ENCODE assay signal across 9 cellular contexts in genomic region chr19:6279620-6279930, GRCh38. TPM values are rescaled to one million over a fixed set of nuclear protein-coding genes. Genes with fewer than 3 reads are reported as not detected.
A peak's percentile ranks its signal among the peaks of the same experiment; 100 is the strongest.
DNase-seq lines count a peak whose midpoint lies in the region; ATAC-seq and TF ChIP-seq lines count a peak whose summit lies in the region.
"Had no signal": no experiment of that assay in that cellular context is flagged by ENCODE, and none has a peak within 500 bp of the region (broad histone marks: within the 10 kb centered on the region; RNA-seq: fewer than 3 reads in every experiment).

No MANE protein-coding gene starts in this region.

- CTCF ChIA-PET in activated CD4-positive, alpha-beta T cell treated with anti-CD3 and anti-CD28 coated beads for 36 hours (lab: Charles Lee) = interaction anchor here (0.9 to 1.2 kb wide), 2 partner anchors 82 to 146 kb away, joined by 3 read pairs; partner anchors contain the start of gene CLPP

- H3K27ac ChIP-seq in HL-60 (replicated peaks) (peak overlapping the region; percentile 82), dorsolateral prefrontal cortex (peak overlapping the region in 39 of 59 donors; percentile 32 to 87 (median 75))

- intact Hi-C loops in activated CD4-positive, alpha-beta T cell treated with anti-CD3 and anti-CD28 coated beads for 36 hours (cut with DNase I, micrococcal nuclease) = no loop called here
- intact Hi-C loops in dorsolateral prefrontal cortex (cut with DNase I) = loop anchor here (2.0 kb wide), 1 partner anchor 37 kb away; no protein-coding TSS in a partner anchor

- H3K4me3 ChIP-seq in HL-60 (replicated peaks; ENCODE audit: insufficient read depth, low read length) (peak overlapping the region; percentile 93), dorsolateral prefrontal cortex (peak overlapping the region; percentile 44 to 95 (median 81))

- no peak overlapping the region for H3K27ac Mint-ChIP-seq in activated CD4-positive, alpha-beta T cell treated with anti-CD3 and anti-CD28 coated beads for 36 hours
- H3K27ac Mint-ChIP-seq in osteocyte (ENCODE audit: unreplicated experiment) = no peak overlapping the region

- peak; percentile 37 for ATAC-seq in activated CD4-positive, alpha-beta T cell treated with anti-CD3 and anti-CD28 coated beads for 36 hours
- ATAC-seq in HG02938 (IDR thresholded peaks at IDR 0.05; ENCODE audit: unreplicated experiment) = no peak

- no peaks in the 10 kb centered on the region for H3K9me3 Mint-ChIP-seq in activated CD4-positive, alpha-beta T cell treated with anti-CD3 and anti-CD28 coated beads for 36 hours (ENCODE audit: low read depth)
- H3K9me3 Mint-ChIP-seq in osteocyte (ENCODE audit: unreplicated experiment) = no peaks in the 10 kb centered on the region

- POLR2A ChIA-PET in activated CD4-positive, alpha-beta T cell treated with anti-CD3 and anti-CD28 coated beads for 36 hours (lab: Charles Lee) = no interaction called here

- DNase-seq in activated CD4-positive, alpha-beta T cell treated with anti-CD3 and anti-CD28 coated beads for 36 hours = no peak
- DNase-seq in activated CD4-positive, alpha-beta T cell treated with anti-CD3 and anti-CD28 coated beads, Interleukin-2, amount 50 U/mL, for 4 hours = no peak
- DNase-seq in HL-60 (ENCODE audit: low read depth in 1 of 2, low spot score in 1 of 2) = no peak
- no peak for DNase-seq in dorsolateral prefrontal cortex
- DNase-seq in osteocyte (ENCODE audit: extremely low spot score, unreplicated experiment) = no peak
- no peak for DNase-seq in amygdala (lab: John Stamatoyannopoulos, UW)
- DNase-seq in NCI-H446 treated with DMSO at 0.1 percent for 48 hours (lab: John Stamatoyannopoulos, UW) = no peak

- peaks cover 38% of the 10 kb centered on the region for H3K4me1 Mint-ChIP-seq in activated CD4-positive, alpha-beta T cell treated with anti-CD3 and anti-CD28 coated beads for 36 hours
- H3K4me1 Mint-ChIP-seq in osteocyte (ENCODE audit: unreplicated experiment) = peaks cover 38% of the 10 kb centered on the region

- H3K27me3 ChIP-seq in HL-60 (ENCODE audit: insufficient read depth, poor library complexity, severe bottlenecking) = no peaks in the 10 kb centered on the region
- no peaks in the 10 kb centered on the region for H3K27me3 ChIP-seq in dorsolateral prefrontal cortex

- peak overlapping the region; percentile 54 for H3K4me3 Mint-ChIP-seq in activated CD4-positive, alpha-beta T cell treated with anti-CD3 and anti-CD28 coated beads for 36 hours
- peak overlapping the region; percentile 50 for H3K4me3 Mint-ChIP-seq in osteocyte (ENCODE audit: unreplicated experiment)

- TF ChIP-seq CTCF in HL-60 (IDR thresholded peaks at IDR 0.05; ENCODE audit: insufficient read depth, low read length) (no peak), dorsolateral prefrontal cortex (IDR thresholded peaks at IDR 0.05 in 54 of 56, conservative IDR thresholded peaks at IDR 0.05 in 2 of 56; ENCODE audit: low read depth in 1 of 56, partially characterized antibody in 56 of 56) (no peak), osteocyte (IDR thresholded peaks at IDR 0.05) (no peak)

- peaks cover 2% of the 10 kb centered on the region for H3K27me3 Mint-ChIP-seq in activated CD4-positive, alpha-beta T cell treated with anti-CD3 and anti-CD28 coated beads for 36 hours
- H3K27me3 Mint-ChIP-seq in osteocyte (ENCODE audit: unreplicated experiment) = peaks cover 2% of the 10 kb centered on the region

- H3K36me3 Mint-ChIP-seq in activated CD4-positive, alpha-beta T cell treated with anti-CD3 and anti-CD28 coated beads for 36 hours (ENCODE audit: low read depth) = peaks cover 15% of the 10 kb centered on the region
- H3K36me3 Mint-ChIP-seq in osteocyte (ENCODE audit: unreplicated experiment) = no peaks in the 10 kb centered on the region

RNA-seq across cellular contexts. Expression of gene MLLT1, which starts 0.2 kb away (rescaled TPM):
- total RNA-seq in activated CD4-positive, alpha-beta T cell treated with anti-CD3 and anti-CD28 coated beads for 36 hours = 10 to 100 TPM; 45.0 to 46.6 TPM
- total RNA-seq in dorsolateral prefrontal cortex = 100 to 1,000 TPM in 56 of 120 experiments, 10 to 100 TPM in 64; 67.9 to 201 (median 99.1) TPM
- total RNA-seq in osteocyte = 65.8 and 68.8 TPM in 2 replicates

RNA-seq across cellular contexts. Expression of gene ACER1, which starts 53.8 kb away (rescaled TPM):
- total RNA-seq in activated CD4-positive, alpha-beta T cell treated with anti-CD3 and anti-CD28 coated beads for 36 hours = not detected
- total RNA-seq in dorsolateral prefrontal cortex (under 1 TPM in 10 of 120 experiments, not detected in 110; 0.33 to 0.74 (median 0.37) TPM), osteocyte (not detected in 2 replicates)
- total RNA-seq: Daoy had no signal

Comparison
In these comparisons a context has a peak if more than half of its experiments do, and no peak if none do; other contexts are left out.
1. intact Hi-C loops: an anchor here in dorsolateral prefrontal cortex (2.0 kb wide); none called in activated CD4-positive, alpha-beta T cell treated with anti-CD3 and anti-CD28 coated beads for 36 hours.